ENCODE assay signal across 14 cellular contexts in the genomic region with DNA sequence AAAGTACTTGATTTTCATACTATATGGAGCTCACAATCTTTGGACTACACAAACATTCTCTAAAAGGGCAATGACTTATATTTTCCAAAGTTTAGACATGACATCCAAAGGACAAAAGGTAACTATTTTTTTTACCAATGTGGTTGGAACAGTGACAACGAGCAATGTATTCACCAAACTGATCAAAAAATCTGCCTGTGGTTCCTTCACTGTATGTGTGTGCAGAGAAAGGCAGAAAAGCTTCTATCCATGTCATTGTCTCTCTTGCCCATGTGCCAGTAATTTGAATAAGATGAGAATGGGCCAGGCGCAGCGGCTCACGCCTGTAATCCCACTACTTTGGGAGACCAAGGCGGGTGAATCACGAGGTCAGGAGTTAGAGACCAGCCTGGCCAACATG.
"Had no signal": no experiment of that assay in that cellular context is flagged by ENCODE, and none has a peak within 500 bp of the region (broad histone marks: within the 10 kb centered on the region; RNA-seq: fewer than 3 reads in every experiment).

No MANE protein-coding gene starts in this region.

- H3K9me3 Mint-ChIP-seq: nephron; stimulated activated naive B cell treated with anti-CD40 and anti-IgM and Interleukin-4, amounts not matched to agents 10 μg/mL and 1 μg/mL and 100 μg/mL, for 72 hours; T-cell had no signal

- H3K27me3 Mint-ChIP-seq: activated CD8-positive, alpha-beta memory T cell treated with anti-CD3 and anti-CD28 coated beads, Interleukin-2, amount 10 ng/mL, durations not matched to agents 7 days and 5 days; stimulated activated naive B cell treated with anti-CD40 and anti-IgM and Interleukin-4, amounts not matched to agents 10 μg/mL and 1 μg/mL and 100 μg/mL, for 72 hours; T-cell had no signal

- H3K4me3 Mint-ChIP-seq: activated CD8-positive, alpha-beta memory T cell treated with anti-CD3 and anti-CD28 coated beads, Interleukin-2, amount 10 ng/mL, durations not matched to agents 7 days and 5 days; nephron; stimulated activated naive B cell treated with anti-CD40 and anti-IgM and Interleukin-4, amounts not matched to agents 10 μg/mL and 1 μg/mL and 100 μg/mL, for 72 hours; T-cell; WTC11 had no signal

- ATAC-seq: activated CD8-positive, alpha-beta memory T cell treated with anti-CD3 and anti-CD28 coated beads, Interleukin-2, amount 10 ng/mL, durations not matched to agents 7 days and 5 days; foreskin keratinocyte; stimulated activated naive B cell treated with anti-CD40 and anti-IgM and Interleukin-4, amounts not matched to agents 10 μg/mL and 1 μg/mL and 100 μg/mL, for 72 hours; T-cell; WTC11 had no signal

- H3K27ac Mint-ChIP-seq: activated CD8-positive, alpha-beta memory T cell treated with anti-CD3 and anti-CD28 coated beads, Interleukin-2, amount 10 ng/mL, durations not matched to agents 7 days and 5 days; stimulated activated naive B cell treated with anti-CD40 and anti-IgM and Interleukin-4, amounts not matched to agents 10 μg/mL and 1 μg/mL and 100 μg/mL, for 72 hours; T-cell had no signal

- DNase-seq: activated CD8-positive, alpha-beta memory T cell treated with anti-CD3 and anti-CD28 coated beads, Interleukin-2, amount 10 ng/mL, durations not matched to agents 7 days and 5 days; central memory CD4-positive, alpha-beta T cell; effector memory CD4-positive, alpha-beta T cell; foreskin keratinocyte; kidney; mesenchymal stem cell; ovary; SJCRH30; stimulated activated naive B cell treated with anti-CD40 and anti-IgM and Interleukin-4, amounts not matched to agents 10 μg/mL and 1 μg/mL and 100 μg/mL, for 72 hours; T-cell; T-helper 9 cell; upper lobe of left lung had no signal
